In genomic region chr3:152436707-152437615, GRCh38 we compare ENCODE assay signal across 1 cellular context.
TF ChIP-seq lines count a peak whose summit lies in the region.

No MANE protein-coding gene starts in this region.

TF ChIP-seq in K562, 482 proteins besides CTCF, POLR2A, EP300 and RAD21 (continued from another document):
- TF ChIP-seq KDM1A (IDR thresholded peaks at IDR 0.05), result 0 out of 4 replicates have a peak, but pooled peaks have one; percentile 15 to 20
- TF ChIP-seq, protein P1, sequence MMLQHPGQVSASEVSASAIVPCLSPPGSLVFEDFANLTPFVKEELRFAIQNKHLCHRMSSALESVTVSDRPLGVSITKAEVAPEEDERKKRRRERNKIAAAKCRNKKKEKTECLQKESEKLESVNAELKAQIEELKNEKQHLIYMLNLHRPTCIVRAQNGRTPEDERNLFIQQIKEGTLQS (IDR thresholded peaks at IDR 0.05), result no peak
- TF ChIP-seq, protein P1 (CRISPR knock-in tag; conservative IDR thresholded peaks at IDR 0.05), result no peak
- no peak for TF ChIP-seq RFX1 (IDR thresholded peaks at IDR 0.05)
- no peak for TF ChIP-seq PHB2 (IDR thresholded peaks at IDR 0.05; ENCODE audit: low read depth)
